ENCODE assay signal across 8 cellular contexts in genomic region chr18:8623549-8624106, GRCh38. TPM values are rescaled to one million over a fixed set of nuclear protein-coding genes. Genes with fewer than 3 reads are reported as not detected.
DNase-seq lines count a peak whose midpoint lies in the region; ATAC-seq and TF ChIP-seq lines count a peak whose summit lies in the region.

No MANE protein-coding gene starts in this region.

- TF ChIP-seq CTCF in PC-9 (conservative IDR thresholded peaks at IDR 0.05): no peak

- peaks cover 29% of the 10 kb centered on the region for H4K20me1 ChIP-seq in PC-9 (ENCODE audit: insufficient read depth)

- peak overlapping the region; percentile 49; the same call in 1 of the 2 replicates for H3K9ac ChIP-seq in iPS-20b (ENCODE audit: low read depth, low read length)

- H2AFZ ChIP-seq in PC-9: no peak overlapping the region

- H3K4me2 ChIP-seq in PC-9: peak overlapping the region; percentile 23; the same call in 1 of the 2 replicates

- DNase-seq in A172 (ENCODE audit: low spot score) (peak; percentile 45), PC-9 (peak in 1 of 2 experiments; percentile 30), ecto neural progenitor cell (ENCODE audit: low spot score) (no peak)
- DNase-seq in effector CD4-positive, alpha-beta T cell: no peak
- DNase-seq in stimulated activated CD4-positive, alpha-beta T cell treated with anti-CD3 and anti-CD28 coated beads, Interleukin-2, amount 100 ng/mL, for 24 hours: no peak

- H3K27ac ChIP-seq in PC-9: no peak overlapping the region
- H3K27ac ChIP-seq in iPS-20b (ENCODE audit: low read length): peak overlapping the region; percentile 57

- CTCF ChIA-PET in PC-9 (lab: Charles Lee): no interaction called here

- H3K9me2 ChIP-seq in PC-9 (ENCODE audit: insufficient read depth): no peaks in the 10 kb centered on the region

- intact Hi-C loops in PC-9 (cut with micrococcal nuclease; ENCODE audit: unreplicated experiment): no loop called here

- ATAC-seq in GM18867 (IDR thresholded peaks at IDR 0.05; ENCODE audit: unreplicated experiment) (peak; percentile 80), HG03097 (IDR thresholded peaks at IDR 0.05; ENCODE audit: low FRiP score, unreplicated experiment) (peak; percentile 80)

- no peaks in the 10 kb centered on the region for H3F3A ChIP-seq in PC-9 (ENCODE audit: insufficient read depth, low read depth)

- H3K79me2 ChIP-seq in PC-9 (ENCODE audit: low read depth): peaks cover 89% of the 10 kb centered on the region

- H3K36me3 ChIP-seq in PC-9 (ENCODE audit: low read depth) (peaks cover 31% of the 10 kb centered on the region), iPS-20b (ENCODE audit: insufficient read depth, low read depth, low read length) (peaks cover 40% of the 10 kb centered on the region)

- POLR2A ChIA-PET in PC-9 (lab: Charles Lee; ENCODE audit: unreplicated experiment): interaction anchor here (0.6 kb wide), 1 partner anchor 82 kb away, joined by 8 read pairs; no protein-coding TSS in a partner anchor

- H3K9me3 ChIP-seq in PC-9 (ENCODE audit: insufficient read depth, low read depth) (peaks cover 13% of the 10 kb centered on the region; the same call in 1 of the 2 replicates), iPS-20b (ENCODE audit: insufficient read depth, low read depth, low read length) (no peaks in the 10 kb centered on the region)

- H3K4me3 ChIP-seq in PC-9 (no peak overlapping the region), iPS-20b (ENCODE audit: low read length) (peak overlapping the region; percentile 8; the same call in 1 of the 2 replicates)

- H3K27me3 ChIP-seq in PC-9 (ENCODE audit: insufficient read depth, low read depth) (no peaks in the 10 kb centered on the region), iPS-20b (ENCODE audit: insufficient read depth, low read length) (no peaks in the 10 kb centered on the region)

- BruUV-seq in PC-9 (replicated peaks; lab: Mats Ljungman, UMichigan): no TSS peak

- H3K4me1 ChIP-seq in PC-9 (replicated peaks; ENCODE audit: insufficient read depth) (peaks cover 11% of the 10 kb centered on the region), iPS-20b (ENCODE audit: insufficient read depth, low read length) (peaks cover 69% of the 10 kb centered on the region)

RNA-seq across cellular contexts. Expression of gene RAB12, which starts 14.4 kb away (rescaled TPM):
- total RNA-seq in A172 (2014; rRNA removed; shearing (Covaris generic)): 95.0 and 101 TPM in 2 replicates
- total RNA-seq in PC-9 (2021): 60.1 and 79.4 TPM in 2 replicates
